4 cellular contexts compared by ENCODE assay signal in genomic region chr1:173930541-173930940, GRCh38. TPM values are rescaled to one million over a fixed set of nuclear protein-coding genes. Genes with fewer than 3 reads are reported as not detected.
"Had no signal": no experiment of that assay in that cellular context is flagged by ENCODE, and none has a peak within 500 bp of the region (broad histone marks: within the 10 kb centered on the region; RNA-seq: fewer than 3 reads in every experiment).

No MANE protein-coding gene starts in this region.

RNA-seq across cellular contexts. Expression of gene SERPINC1, which starts 13.4 kb away (rescaled TPM):
- total RNA-seq: OCI-LY7, PC-3, Peyer's patch, SK-MEL-5 had no signal
